17 cellular contexts compared by ENCODE assay signal in the genomic region with DNA sequence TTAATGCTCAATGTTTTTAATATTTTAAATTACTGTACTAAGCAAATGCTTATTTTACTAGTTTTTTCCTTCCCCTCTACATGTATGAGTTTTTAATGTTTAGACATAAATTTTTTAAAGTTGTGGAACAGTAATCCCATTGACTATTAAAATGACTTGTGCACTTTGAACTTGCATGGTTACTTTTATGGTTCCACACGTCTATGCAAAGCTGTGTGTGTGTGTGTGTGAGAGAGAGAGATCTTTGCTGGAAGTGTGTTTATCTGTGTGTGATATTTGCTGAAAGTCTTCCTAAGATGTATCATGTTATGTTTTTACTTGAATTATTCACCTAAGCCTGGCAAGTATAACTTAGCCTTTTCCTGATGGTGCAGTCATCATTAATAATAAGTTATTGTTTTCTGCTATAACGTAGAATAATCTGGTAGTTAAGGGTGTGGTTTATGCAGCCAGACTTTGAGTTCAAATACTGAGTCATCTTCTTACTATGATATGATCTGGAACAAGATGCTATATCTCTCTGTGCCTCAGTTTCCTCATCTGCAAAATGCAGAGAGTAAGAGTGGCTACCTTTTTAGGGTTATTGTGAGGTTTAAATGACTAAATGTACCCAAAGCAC.
"Had no signal": no experiment of that assay in that cellular context is flagged by ENCODE, and none has a peak within 500 bp of the region (broad histone marks: within the 10 kb centered on the region; RNA-seq: fewer than 3 reads in every experiment).

No MANE protein-coding gene starts in this region.

- H3K36me3 Mint-ChIP-seq: stimulated activated effector memory CD8-positive, alpha-beta T cell treated with anti-CD3 and anti-CD28 coated beads, Interleukin-12 subunit alpha, Interleukin-12 subunit beta, amount 100 ng/mL, for 72 hours had no signal

- H3K27ac ChIP-seq: gastrocnemius medialis, neutrophil, tibial nerve had no signal

- ATAC-seq: activated CD4-positive, CD25-positive, alpha-beta regulatory T cell treated with anti-CD3 and anti-CD28 coated beads, Interleukin-2, amount 50 U/mL, for 24 hours; activated CD8-positive, alpha-beta memory T cell treated with anti-CD3 and anti-CD28 coated beads, Interleukin-2, amount 10 ng/mL, durations not matched to agents 7 days and 5 days; gastrocnemius medialis; heart right ventricle; left ventricle myocardium superior; right cardiac atrium; stimulated activated effector memory CD8-positive, alpha-beta T cell treated with anti-CD3 and anti-CD28 coated beads, Interleukin-12 subunit alpha, Interleukin-12 subunit beta, amount 100 ng/mL, for 72 hours had no signal

- DNase-seq: activated CD4-positive, alpha-beta T cell treated with anti-CD3 and anti-CD28 coated beads, Interleukin-2, amount 50 U/mL, for 48 hours; activated CD8-positive, alpha-beta memory T cell treated with anti-CD3 and anti-CD28 coated beads, Interleukin-2, amount 10 ng/mL, durations not matched to agents 7 days and 5 days; activated naive CD4-positive, alpha-beta T cell treated with Interleukin-2 at 50 U/mL for 16 hours; esophagus squamous epithelium; gastrocnemius medialis; heart right ventricle; islet precursor cell; left ventricle myocardium superior; posterior cingulate gyrus; right cardiac atrium had no signal

- H3K9me3 ChIP-seq: esophagus squamous epithelium, gastrocnemius medialis, heart right ventricle, neutrophil, tibial nerve had no signal

- H3K9me3 Mint-ChIP-seq: stimulated activated effector memory CD8-positive, alpha-beta T cell treated with anti-CD3 and anti-CD28 coated beads, Interleukin-12 subunit alpha, Interleukin-12 subunit beta, amount 100 ng/mL, for 72 hours; T-helper 2 cell treated with Interferon-gamma antibody and Interleukin-4, amounts not matched to agents 5 μg/mL and 100 μg/mL, for 36 hours had no signal

- H3K4me2 ChIP-seq: smooth muscle cell had no signal

- FAIRE-seq: endometrium had no signal

- H3K27me3 ChIP-seq: esophagus squamous epithelium, gastrocnemius medialis, heart right ventricle, neutrophil, tibial nerve had no signal

- H3K4me3 ChIP-seq: esophagus squamous epithelium, gastrocnemius medialis, heart right ventricle, smooth muscle cell, tibial nerve had no signal

- H3K36me3 ChIP-seq: gastrocnemius medialis, neutrophil had no signal

- H3K27me3 Mint-ChIP-seq: activated CD8-positive, alpha-beta memory T cell treated with anti-CD3 and anti-CD28 coated beads, Interleukin-2, amount 10 ng/mL, durations not matched to agents 7 days and 5 days had no signal

- H3K27ac Mint-ChIP-seq: activated CD8-positive, alpha-beta memory T cell treated with anti-CD3 and anti-CD28 coated beads, Interleukin-2, amount 10 ng/mL, durations not matched to agents 7 days and 5 days; T-helper 2 cell treated with Interferon-gamma antibody and Interleukin-4, amounts not matched to agents 5 μg/mL and 100 μg/mL, for 36 hours had no signal

- H3K4me3 Mint-ChIP-seq: activated CD8-positive, alpha-beta memory T cell treated with anti-CD3 and anti-CD28 coated beads, Interleukin-2, amount 10 ng/mL, durations not matched to agents 7 days and 5 days; stimulated activated effector memory CD8-positive, alpha-beta T cell treated with anti-CD3 and anti-CD28 coated beads, Interleukin-12 subunit alpha, Interleukin-12 subunit beta, amount 100 ng/mL, for 72 hours; T-helper 2 cell treated with Interferon-gamma antibody and Interleukin-4, amounts not matched to agents 5 μg/mL and 100 μg/mL, for 36 hours had no signal
